ENCODE assay signal across 10 cellular contexts in genomic region chr17:14203392-14203791, GRCh38. TPM values are rescaled to one million over a fixed set of nuclear protein-coding genes. Genes with fewer than 3 reads are reported as not detected.
A peak's percentile ranks its signal among the peaks of the same experiment; 100 is the strongest.
DNase-seq lines count a peak whose midpoint lies in the region; ATAC-seq and TF ChIP-seq lines count a peak whose summit lies in the region.
"Had no signal": no experiment of that assay in that cellular context is flagged by ENCODE, and none has a peak within 500 bp of the region (broad histone marks: within the 10 kb centered on the region; RNA-seq: fewer than 3 reads in every experiment).

No MANE protein-coding gene starts in this region.

- peak overlapping the region; percentile 48 to 99 (median 89) for H3K27ac Mint-ChIP-seq in CD8-positive, alpha-beta memory T cell
- peak overlapping the region; percentile 90 for H3K27ac Mint-ChIP-seq in activated naive CD4-positive, alpha-beta T cell treated with anti-CD3 and anti-CD28 coated beads, Interleukin-2, amount 50 U/mL, for 24 hours

- H3K9me3 Mint-ChIP-seq in CD8-positive, alpha-beta memory T cell = no peaks in the 10 kb centered on the region
- no peaks in the 10 kb centered on the region for H3K9me3 Mint-ChIP-seq in activated naive CD4-positive, alpha-beta T cell treated with anti-CD3 and anti-CD28 coated beads, Interleukin-2, amount 50 U/mL, for 24 hours

- H3K4me3 Mint-ChIP-seq in CD8-positive, alpha-beta memory T cell = peak overlapping the region; percentile 2 to 72 (median 46)
- H3K4me3 Mint-ChIP-seq in activated naive CD4-positive, alpha-beta T cell treated with anti-CD3 and anti-CD28 coated beads, Interleukin-2, amount 50 U/mL, for 24 hours = peak overlapping the region; percentile 75

- whole genome bisulfite sequencing in body of pancreas, 2 donors = 76 to 85% methylated on average over 3 of the region's 3 CpGs

- H3K27me3 ChIP-seq in CD8-positive, alpha-beta memory T cell (ENCODE audit: insufficient read depth, low read length, poor library complexity, severe bottlenecking) = no peaks in the 10 kb centered on the region
- H3K27me3 ChIP-seq in kidney epithelial cell (ENCODE audit: control insufficient read depth, insufficient read depth, low read length) = no peaks in the 10 kb centered on the region
- no peaks in the 10 kb centered on the region for H3K27me3 ChIP-seq in body of pancreas
- H3K27me3 ChIP-seq: esophagus muscularis mucosa had no signal

- H3K27me3 Mint-ChIP-seq in CD8-positive, alpha-beta memory T cell = no peaks in the 10 kb centered on the region
- no peaks in the 10 kb centered on the region for H3K27me3 Mint-ChIP-seq in activated naive CD4-positive, alpha-beta T cell treated with anti-CD3 and anti-CD28 coated beads, Interleukin-2, amount 50 U/mL, for 24 hours

- DNase-seq in CD8-positive, alpha-beta memory T cell = peak in 1 of 5 donors; percentile 60
- DNase-seq in LHCN-M2 (ENCODE audit: low read depth) (peak; percentile 5), kidney epithelial cell (ENCODE audit: low read depth) (no peak), NCI-H69 (lab: John Stamatoyannopoulos, UW) (no peak), NCI-H526 treated with DMSO at 0.1 percent for 48 hours (lab: John Stamatoyannopoulos, UW) (no peak), body of pancreas (no peak), kidney tubule cell (ENCODE audit: low spot score) (no peak)

- peaks cover 9 to 14% (median 11%) of the 10 kb centered on the region in 3 donors for H3K36me3 Mint-ChIP-seq in CD8-positive, alpha-beta memory T cell
- H3K36me3 Mint-ChIP-seq in activated naive CD4-positive, alpha-beta T cell treated with anti-CD3 and anti-CD28 coated beads, Interleukin-2, amount 50 U/mL, for 24 hours = peaks cover 5% of the 10 kb centered on the region

- TF ChIP-seq POLR2A in body of pancreas (IDR thresholded peaks at IDR 0.05) = no peak

- POLR2A ChIA-PET in CD8-positive, alpha-beta memory T cell (lab: Charles Lee) = interaction anchor here (1.6 kb wide), 1 partner anchor 98 kb away, joined by 7 read pairs; the partner anchor contains the start of gene HS3ST3B1

- H3K27ac ChIP-seq in CD8-positive, alpha-beta memory T cell (ENCODE audit: low read depth, low read length) = peak overlapping the region; percentile 3
- no peak overlapping the region for H3K27ac ChIP-seq in body of pancreas
- H3K27ac ChIP-seq: esophagus muscularis mucosa had no signal

- H3K4me3 ChIP-seq in CD8-positive, alpha-beta memory T cell (ENCODE audit: low read length) = no peak overlapping the region
- H3K4me3 ChIP-seq in kidney epithelial cell (ENCODE audit: low read depth, low read length) (no peak overlapping the region), body of pancreas (no peak overlapping the region)
- H3K4me3 ChIP-seq: esophagus muscularis mucosa had no signal

- no peaks in the 10 kb centered on the region for H3K9me3 ChIP-seq in CD8-positive, alpha-beta memory T cell (ENCODE audit: low read length)
- no peaks in the 10 kb centered on the region for H3K9me3 ChIP-seq in body of pancreas
- H3K9me3 ChIP-seq: esophagus muscularis mucosa had no signal

- TF ChIP-seq CTCF in kidney epithelial cell (IDR thresholded peaks at IDR 0.05; ENCODE audit: insufficient read depth, low read length, poor library complexity, severe bottlenecking) (peak; percentile 32), body of pancreas (IDR thresholded peaks at IDR 0.05) (peak in 2 of 7 experiments; percentile 10 to 16)

- CTCF ChIA-PET in CD8-positive, alpha-beta memory T cell (lab: Charles Lee) = interaction anchor here (0.9 to 1.4 kb wide), 3 partner anchors 13 to 98 kb away, joined by 3 to 8 read pairs (median 4); partner anchors contain the start of gene HS3ST3B1

- no peak for ATAC-seq in body of pancreas

- H3K4me1 ChIP-seq in CD8-positive, alpha-beta memory T cell (ENCODE audit: insufficient read depth, low read length) = peaks cover 84% of the 10 kb centered on the region
- H3K4me1 ChIP-seq in body of pancreas = peaks cover 35% of the 10 kb centered on the region

- peaks cover 85 to 97% (median 89%) of the 10 kb centered on the region in 3 donors for H3K4me1 Mint-ChIP-seq in CD8-positive, alpha-beta memory T cell
- peaks cover 87% of the 10 kb centered on the region for H3K4me1 Mint-ChIP-seq in activated naive CD4-positive, alpha-beta T cell treated with anti-CD3 and anti-CD28 coated beads, Interleukin-2, amount 50 U/mL, for 24 hours

- no peaks in the 10 kb centered on the region for H3K36me3 ChIP-seq in CD8-positive, alpha-beta memory T cell (ENCODE audit: insufficient read depth, low read length)
- H3K36me3 ChIP-seq in kidney epithelial cell (ENCODE audit: control insufficient read depth, insufficient read depth, low read length) (no peaks in the 10 kb centered on the region), body of pancreas (replicated peaks in 1 of 2; ENCODE audit: insufficient read depth in 1 of 2, low read depth in 2 of 2) (no peaks in the 10 kb centered on the region)

- intact Hi-C loops in body of pancreas (cut with DNase I) = no loop called here

RNA-seq across cellular contexts. Expression of gene CDRT15, which starts 33.3 kb away (rescaled TPM):
- not detected for total RNA-seq in CD8-positive, alpha-beta memory T cell
- not detected for polyA plus RNA-seq in CD8-positive, alpha-beta memory T cell
- not detected in 2 replicates for total RNA-seq in LHCN-M2 (2014; rRNA removed)
- polyA plus RNA-seq in LHCN-M2 (2012) = not detected
- not detected in 2 replicates for total RNA-seq in kidney epithelial cell
- total RNA-seq in body of pancreas = not detected
- total RNA-seq: esophagus muscularis mucosa, mononuclear cell had no signal
